10 cellular contexts compared by ENCODE assay signal in the genomic region with DNA sequence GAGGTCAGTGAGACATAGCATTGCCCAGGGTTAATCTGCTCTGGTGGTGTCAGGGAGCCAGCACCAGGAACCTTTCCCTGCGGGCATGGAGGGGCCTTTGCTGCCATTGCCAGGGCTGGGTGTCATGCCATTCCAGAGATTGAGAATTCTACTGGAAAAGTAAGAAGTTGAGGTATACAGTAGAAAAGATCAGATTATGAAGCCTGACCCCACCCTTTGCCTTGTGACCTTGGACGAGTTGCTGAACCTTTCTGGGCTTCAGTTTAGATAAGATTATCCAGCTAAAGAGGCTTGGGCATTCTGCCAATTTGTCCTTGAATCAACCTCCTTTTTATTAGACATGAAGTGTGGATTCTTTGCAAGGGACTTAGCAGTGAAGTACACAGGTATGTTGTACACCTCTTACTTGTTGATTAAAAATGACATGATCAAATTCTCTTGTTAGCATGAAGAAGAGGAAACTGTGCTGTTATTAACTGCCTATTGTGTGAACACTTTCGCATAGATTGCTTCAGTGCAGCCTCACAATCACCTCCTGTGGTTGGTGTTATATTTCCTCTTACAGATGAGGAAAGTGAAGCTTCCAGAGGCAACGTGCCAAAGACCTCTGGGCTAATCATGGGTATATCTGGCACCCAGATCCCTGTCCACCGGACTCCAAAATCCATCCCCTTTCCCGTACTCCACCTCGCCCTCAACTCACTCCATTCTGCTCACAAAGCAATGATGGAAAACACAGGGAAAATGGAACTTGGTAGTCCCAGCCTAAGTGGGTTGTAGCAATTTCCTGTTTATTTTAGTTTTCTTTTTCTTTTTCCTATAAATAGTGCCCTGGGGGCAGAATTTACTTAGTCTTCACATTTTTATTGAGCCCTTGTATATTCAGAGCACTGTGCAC.
A peak's percentile ranks its signal among the peaks of the same experiment; 100 is the strongest.
DNase-seq lines count a peak whose midpoint lies in the region; ATAC-seq, FAIRE-seq and TF ChIP-seq lines count a peak whose summit lies in the region.
"Had no signal": no experiment of that assay in that cellular context is flagged by ENCODE, and none has a peak within 500 bp of the region (broad histone marks: within the 10 kb centered on the region; RNA-seq: fewer than 3 reads in every experiment).

No MANE protein-coding gene starts in this region.

- TF ChIP-seq POLR2A in suprapubic skin (IDR thresholded peaks at IDR 0.05) (no peak), H54 (IDR thresholded peaks at IDR 0.05; ENCODE audit: low read depth, low read length) (no peak)

- WGBS in suprapubic skin: 47% methylated on average over 7 of the region's 7 CpGs

- H3K9me3 ChIP-seq in colonic mucosa (no peaks in the 10 kb centered on the region), suprapubic skin (no peaks in the 10 kb centered on the region)

- no peaks in the 10 kb centered on the region for H3K9me3 Mint-ChIP-seq in activated CD8-positive, alpha-beta memory T cell treated with anti-CD3 and anti-CD28 coated beads, Interleukin-2, amount 10 ng/mL, durations not matched to agents 7 days and 5 days (ENCODE audit: low read depth)

- DNase-seq in activated CD8-positive, alpha-beta memory T cell treated with anti-CD3 and anti-CD28 coated beads, Interleukin-2, amount 10 ng/mL, durations not matched to agents 7 days and 5 days: peak; percentile 5
- no peak for DNase-seq in activated CD8-positive, alpha-beta memory T cell treated with anti-CD3 and anti-CD28 coated beads, Interleukin-2, amount 50 U/mL, for 4 hours
- DNase-seq in NCI-H510A (lab: John Stamatoyannopoulos, UW): peak; percentile 54
- peak; percentile 75 for DNase-seq in colonic mucosa
- peak; percentile 48 to 65 for DNase-seq in suprapubic skin (ENCODE audit: low spot score in 2 of 2)
- DNase-seq in stimulated activated CD4-positive, alpha-beta T cell treated with anti-CD3 and anti-CD28 coated beads, Interleukin-15, amount 100 ng/mL, for 24 hours: no peak
- no peak for DNase-seq in H54 (ENCODE audit: insufficient read length, low spot score)
- no peak for DNase-seq in nucleus accumbens (lab: John Stamatoyannopoulos, UW)
- DNase-seq: T-helper 9 cell had no signal

- ATAC-seq in activated CD8-positive, alpha-beta memory T cell treated with anti-CD3 and anti-CD28 coated beads, Interleukin-2, amount 10 ng/mL, durations not matched to agents 7 days and 5 days: no peak

- no peak for TF ChIP-seq CTCF in colonic mucosa (IDR thresholded peaks at IDR 0.05)
- no peak for TF ChIP-seq CTCF in suprapubic skin (IDR thresholded peaks at IDR 0.05)

- no peaks in the 10 kb centered on the region for H3K27me3 Mint-ChIP-seq in activated CD8-positive, alpha-beta memory T cell treated with anti-CD3 and anti-CD28 coated beads, Interleukin-2, amount 10 ng/mL, durations not matched to agents 7 days and 5 days

- TF ChIP-seq EP300 in suprapubic skin (IDR thresholded peaks at IDR 0.05): no peak

- no peaks in the 10 kb centered on the region for H3K36me3 ChIP-seq in colonic mucosa
- H3K36me3 ChIP-seq in suprapubic skin: no peaks in the 10 kb centered on the region

- no peak overlapping the region for H3K4me3 Mint-ChIP-seq in activated CD8-positive, alpha-beta memory T cell treated with anti-CD3 and anti-CD28 coated beads, Interleukin-2, amount 10 ng/mL, durations not matched to agents 7 days and 5 days

- no peaks in the 10 kb centered on the region for H3K36me3 Mint-ChIP-seq in activated CD8-positive, alpha-beta memory T cell treated with anti-CD3 and anti-CD28 coated beads, Interleukin-2, amount 10 ng/mL, durations not matched to agents 7 days and 5 days

- H3K27ac Mint-ChIP-seq in activated CD8-positive, alpha-beta memory T cell treated with anti-CD3 and anti-CD28 coated beads, Interleukin-2, amount 10 ng/mL, durations not matched to agents 7 days and 5 days: no peak overlapping the region

- peaks cover 12% of the 10 kb centered on the region for H3K4me1 Mint-ChIP-seq in activated CD8-positive, alpha-beta memory T cell treated with anti-CD3 and anti-CD28 coated beads, Interleukin-2, amount 10 ng/mL, durations not matched to agents 7 days and 5 days

- intact Hi-C loops in colonic mucosa (cut with DNase I): no loop called here

- H3K4me3 ChIP-seq in colonic mucosa: no peak overlapping the region
- H3K4me3 ChIP-seq in suprapubic skin: no peak overlapping the region

- peaks cover 17% of the 10 kb centered on the region for H3K4me1 ChIP-seq in colonic mucosa
- H3K4me1 ChIP-seq in suprapubic skin: peaks cover 35% of the 10 kb centered on the region

- CTCF ChIA-PET in activated CD8-positive, alpha-beta memory T cell treated with anti-CD3 and anti-CD28 coated beads, Interleukin-2, amount 10 ng/mL, durations not matched to agents 7 days and 5 days (lab: Charles Lee): no interaction called here

- H3K27ac ChIP-seq in colonic mucosa (no peak overlapping the region), suprapubic skin (no peak overlapping the region)

- H3K9ac ChIP-seq in colonic mucosa (ENCODE audit: low read depth in 2 of 2, low read length in 2 of 2): no peak overlapping the region

- FAIRE-seq in H54 (lab: Jason Lieb, UNC): no peak
- FAIRE-seq: keratinocyte had no signal

- H3K27me3 ChIP-seq in colonic mucosa: no peaks in the 10 kb centered on the region
- H3K27me3 ChIP-seq in suprapubic skin: no peaks in the 10 kb centered on the region

Comparison
In these comparisons a context has a peak if more than half of its experiments do, and no peak if none do; other contexts are left out.
1. DNase-seq: peak in activated CD8-positive, alpha-beta memory T cell treated with anti-CD3 and anti-CD28 coated beads, Interleukin-2, amount 10 ng/mL, durations not matched to agents 7 days and 5 days (single experiment), NCI-H510A (single experiment), colonic mucosa (single experiment) and suprapubic skin (2 of 2); none in activated CD8-positive, alpha-beta memory T cell treated with anti-CD3 and anti-CD28 coated beads, Interleukin-2, amount 50 U/mL, for 4 hours (single experiment), stimulated activated CD4-positive, alpha-beta T cell treated with anti-CD3 and anti-CD28 coated beads, Interleukin-15, amount 100 ng/mL, for 24 hours (single experiment), H54 (single experiment) and nucleus accumbens (0 of 56).